7 cellular contexts compared by ENCODE assay signal in the genomic region with DNA sequence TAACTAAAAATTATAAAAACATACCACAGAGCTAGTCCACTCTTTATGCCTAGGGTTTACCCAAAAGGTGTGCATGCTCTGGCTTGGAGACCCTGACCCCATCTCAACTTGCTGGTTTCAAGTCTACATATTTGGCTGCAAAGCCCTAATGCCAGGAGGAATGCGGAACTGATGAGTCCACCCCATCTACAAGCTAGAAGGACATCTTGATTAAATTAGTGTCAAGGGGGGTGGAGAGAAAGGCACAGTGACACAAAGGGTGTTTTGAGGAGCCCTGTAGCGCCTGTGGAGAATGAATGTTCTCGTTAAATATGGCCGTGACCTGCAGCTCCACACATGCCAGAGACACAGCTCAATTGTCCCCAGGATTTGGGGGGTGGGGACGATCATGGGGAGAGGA.
DNase-seq lines count a peak whose midpoint lies in the region; ATAC-seq, FAIRE-seq and TF ChIP-seq lines count a peak whose summit lies in the region.
"Not testable (repeated sequence)": the region's sequence is repeated elsewhere in the genome, so short reads cannot be mapped to it uniquely, and the experiment has no call there.

No MANE protein-coding gene starts in this region.

- H3K27ac ChIP-seq in HCT116 (ENCODE audit: low read depth, low read length); astrocyte (ENCODE audit: low read depth, low read length); right cardiac atrium (ENCODE audit: low read length): not testable (repeated sequence)

- H3K4me1 ChIP-seq in HCT116 (ENCODE audit: control insufficient read depth in 1 of 2, insufficient read depth in 2 of 2, low read length in 2 of 2); astrocyte (ENCODE audit: insufficient read depth, low read length); right cardiac atrium (ENCODE audit: control insufficient read depth, insufficient read depth, low read length): not testable (repeated sequence)

- H4K20me1 ChIP-seq in HCT116 (ENCODE audit: insufficient read depth); astrocyte (ENCODE audit: insufficient read depth, low read length): not testable (repeated sequence)

- 76% methylated on average over 4 of the region's 5 CpGs for WGBS in right cardiac atrium

- POLR2A ChIA-PET in HCT116 (lab: Charles Lee): not testable (repeated sequence)

- CTCF ChIA-PET in HCT116 (lab: Charles Lee): not testable (repeated sequence)

- H3K4me3 ChIP-seq in HCT116 (replicated peaks in 1 of 2; ENCODE audit: low read depth in 1 of 2, low read length in 2 of 2); astrocyte (ENCODE audit: insufficient read depth, low read depth, low read length); fibroblast of mammary gland (ENCODE audit: control insufficient read depth, low read depth, low read length); right cardiac atrium (ENCODE audit: low read length): not testable (repeated sequence)

- FAIRE-seq in astrocyte (lab: Jason Lieb, UNC): not testable (repeated sequence)

- not testable (repeated sequence) for BruUV-seq in HCT116 (replicated peaks; lab: Mats Ljungman, UMichigan)

- TF ChIP-seq CTCF in HCT116 (IDR thresholded peaks at IDR 0.05 in 2 of 3, conservative IDR thresholded peaks at IDR 0.05 in 1 of 3; ENCODE audit: borderline replicate concordance in 1 of 3, insufficient read depth in 1 of 3, low read depth in 2 of 3, low read length in 2 of 3); astrocyte (IDR thresholded peaks at IDR 0.05; ENCODE audit: insufficient read depth, low read depth, low read length); fibroblast of mammary gland (conservative IDR thresholded peaks at IDR 0.05; ENCODE audit: control insufficient read depth, insufficient read depth, low read depth, low read length); neural crest cell (conservative IDR thresholded peaks at IDR 0.05): not testable (repeated sequence)

- H3K9me2 ChIP-seq in HCT116 (ENCODE audit: insufficient read depth): not testable (repeated sequence)

- not testable (repeated sequence) for H3K27me3 ChIP-seq in HCT116 (ENCODE audit: insufficient read depth, low read length); astrocyte (ENCODE audit: insufficient read depth, low read length); right cardiac atrium (ENCODE audit: control insufficient read depth, insufficient read depth)

- DNase-seq in EL (peak; percentile 75), RPMI7951 (ENCODE audit: low read depth) (peak; percentile 86), astrocyte (ENCODE audit: low read depth) (peak; percentile 21), fibroblast of mammary gland (ENCODE audit: low read depth) (peak; percentile 43)
- DNase-seq in HCT116 (ENCODE audit: low read depth, low spot score); right cardiac atrium; neural crest cell (ENCODE audit: low read depth, low spot score): not testable (repeated sequence)

- H3K27ac Mint-ChIP-seq in astrocyte (ENCODE audit: unreplicated experiment) (peak overlapping the region; percentile 47), neural crest cell (ENCODE audit: unreplicated experiment) (peak overlapping the region; percentile 67)

- H3K27me3 Mint-ChIP-seq in astrocyte (ENCODE audit: low read depth, unreplicated experiment); neural crest cell (ENCODE audit: low read depth): not testable (repeated sequence)

- RAD21 ChIA-PET in HCT116 (lab: Charles Lee; ENCODE audit: low non-redundant PET in 1 of 2, low total read pairs in 2 of 2, uncharacterized antibody in 2 of 2, unreplicated experiment in 2 of 2): not testable (repeated sequence)

- not testable (repeated sequence) for TF ChIP-seq RAD21 in HCT116 (IDR thresholded peaks at IDR 0.05; ENCODE audit: low read depth)

- H3K36me3 Mint-ChIP-seq in astrocyte (ENCODE audit: low read depth, unreplicated experiment); neural crest cell (ENCODE audit: low read depth): not testable (repeated sequence)

- H3K79me2 ChIP-seq in HCT116 (ENCODE audit: insufficient read depth, low read length); astrocyte (ENCODE audit: insufficient read depth, low read length): not testable (repeated sequence)

- not testable (repeated sequence) for H2AFZ ChIP-seq in HCT116 (ENCODE audit: low read depth, low read length, poor library complexity, severe bottlenecking); astrocyte (ENCODE audit: low read depth, low read length)

- TF ChIP-seq POLR2A in HCT116 (IDR thresholded peaks at IDR 0.05; ENCODE audit: borderline replicate concordance, extremely low read depth, insufficient read depth, insufficient read length): not testable (repeated sequence)

- peak; percentile 27; the same call in 1 of the 2 replicates for ATAC-seq in HCT116
- ATAC-seq in right cardiac atrium: peak; percentile 29 to 37

- intact Hi-C loops in HCT116 (cut with micrococcal nuclease); right cardiac atrium (cut with DNase I): not testable (repeated sequence)

- not testable (repeated sequence) for H3K36me3 ChIP-seq in HCT116 (ENCODE audit: control insufficient read depth in 1 of 2, insufficient read depth in 2 of 2, low read length in 2 of 2); astrocyte (ENCODE audit: insufficient read depth, low read length)

- H3K9me3 ChIP-seq in HCT116 (ENCODE audit: control insufficient read depth in 1 of 2, insufficient read depth in 1 of 2, low read depth in 1 of 2, low read length in 2 of 2); astrocyte (ENCODE audit: insufficient read depth, low read depth, low read length); right cardiac atrium (ENCODE audit: control insufficient read depth, low read length): not testable (repeated sequence)

- not testable (repeated sequence) for H3K9ac ChIP-seq in HCT116 (ENCODE audit: low read length); astrocyte (ENCODE audit: low read length)

- not testable (repeated sequence) for H3K4me2 ChIP-seq in HCT116 (ENCODE audit: low read length); astrocyte (ENCODE audit: low read length)

- not testable (repeated sequence) for H3K4me3 Mint-ChIP-seq in astrocyte (ENCODE audit: unreplicated experiment)
- H3K4me3 Mint-ChIP-seq in neural crest cell: peak overlapping the region; percentile 19

- H3K4me1 Mint-ChIP-seq in astrocyte (ENCODE audit: low read depth, unreplicated experiment): peaks cover 14% of the 10 kb centered on the region
- peaks cover 16% of the 10 kb centered on the region for H3K4me1 Mint-ChIP-seq in neural crest cell

- not testable (repeated sequence) for H3K9me3 Mint-ChIP-seq in astrocyte (ENCODE audit: unreplicated experiment); neural crest cell
